Comparison of ENCODE assay signal across 8 cellular contexts in genomic region chr1:156090822-156091188, GRCh38. TPM values are rescaled to one million over a fixed set of nuclear protein-coding genes. Genes with fewer than 3 reads are reported as not detected.
DNase-seq lines count a peak whose midpoint lies in the region; TF ChIP-seq lines count a peak whose summit lies in the region.

No MANE protein-coding gene starts in this region.

- no peak for TF ChIP-seq POLR2A in testis (IDR thresholded peaks at IDR 0.05)

- TF ChIP-seq CTCF in RWPE1 (conservative IDR thresholded peaks at IDR 0.05; ENCODE audit: low read depth) (peak; percentile 80), fibroblast of the aortic adventitia (IDR thresholded peaks at IDR 0.05; ENCODE audit: insufficient read depth, low read length) (peak; percentile 71), testis (IDR thresholded peaks at IDR 0.05) (peak; percentile 82 to 95 (median 85))

- DNase-seq in NCI-H1417 (lab: John Stamatoyannopoulos, UW) = peak; percentile 70 to 96 (median 88)
- no peak for DNase-seq in NCI-H1417 treated with DMSO at 0.1 percent for 48 hours (lab: John Stamatoyannopoulos, UW)
- DNase-seq in LHCN-M2 (ENCODE audit: low read depth) = peak; percentile 63
- DNase-seq in RWPE1 (ENCODE audit: low spot score) = peak; percentile 78
- peak; percentile 83 to 88 for DNase-seq in activated T-helper 1 cell treated with anti-CD3 and anti-CD28 coated beads, Interleukin-2, amount 50 U/mL, for 16 hours (ENCODE audit: low read depth in 1 of 2, low spot score in 1 of 2)
- DNase-seq in fibroblast of the aortic adventitia (ENCODE audit: low read depth) = peak; percentile 85
- DNase-seq in nucleus accumbens (lab: John Stamatoyannopoulos, UW) = peak in 51 of 56 donors; percentile 23 to 92 (median 65)
- DNase-seq in testis = peak; percentile 92

- H3K27ac ChIP-seq in RWPE1 (peak overlapping the region; percentile 52), testis (no peak overlapping the region)

- POLR2A ChIA-PET in RWPE1 (lab: Yijun Ruan, JAX; ENCODE audit: low non-redundant PET) = no interaction called here

- H3K4me1 ChIP-seq in testis = peaks cover 12% of the 10 kb centered on the region

- H3K36me3 ChIP-seq in testis (ENCODE audit: low read depth, missing control alignments) = no peaks in the 10 kb centered on the region

- CTCF ChIA-PET in RWPE1 (lab: Yijun Ruan, JAX) = interaction anchor here (0.6 to 3.0 kb wide), 10 partner anchors 24 to 136 kb away, joined by 3 to 32 read pairs (median 3); partner anchors contain the start of gene LMNA

- no peaks in the 10 kb centered on the region for H3K9me3 ChIP-seq in testis

- intact Hi-C loops in testis (cut with DNase I; ENCODE audit: low total_unique reads) = loop anchor here (5.0 kb wide), 1 partner anchor 131 kb away; no protein-coding TSS in a partner anchor

- H3K27me3 ChIP-seq in testis = no peaks in the 10 kb centered on the region

- 46 to 55% methylated on average over 11 to 14 of the region's 14 CpGs for WGBS in testis, 2 donors

- H3K4me3 ChIP-seq in fibroblast of the aortic adventitia (ENCODE audit: low read depth, low read length) = no peak overlapping the region
- no peak overlapping the region for H3K4me3 ChIP-seq in testis

RNA-seq across cellular contexts. Expression of gene MEX3A, which starts 8.5 kb away (rescaled TPM):
- total RNA-seq in LHCN-M2 (2014; rRNA removed) (4.9 and 5.8 TPM in 2 replicates), fibroblast of the aortic adventitia (ENCODE audit: low replicate concordance) (0.90 TPM in 2 replicates), testis (1 to 10 TPM; 2.4 to 3.0 TPM)
- polyA plus RNA-seq in LHCN-M2 (2012) = 3.1 TPM
- polyA plus RNA-seq in testis (ENCODE audit: insufficient read depth, low read depth, low replicate concordance) = 0.87 TPM

RNA-seq across cellular contexts. Expression of gene LMNA, which starts 23.7 kb away (rescaled TPM):
- 1,371 and 1,475 TPM in 2 replicates for total RNA-seq in LHCN-M2 (2014; rRNA removed)
- 1,211 TPM for polyA plus RNA-seq in LHCN-M2 (2012)
- total RNA-seq in fibroblast of the aortic adventitia (ENCODE audit: low replicate concordance) = 502 and 1,039 TPM in 2 replicates
- 100 to 1,000 TPM; 162 to 219 TPM for total RNA-seq in testis
- polyA plus RNA-seq in testis (ENCODE audit: insufficient read depth, low read depth, low replicate concordance) = 189 TPM

RNA-seq across cellular contexts. Expression of gene RAB25, which starts 29.8 kb away (rescaled TPM):
- total RNA-seq in LHCN-M2 (2014; rRNA removed) = not detected in 2 replicates
- not detected for polyA plus RNA-seq in LHCN-M2 (2012)
- total RNA-seq in fibroblast of the aortic adventitia (ENCODE audit: low replicate concordance) = not detected in 2 replicates
- total RNA-seq in testis = 1 to 10 TPM; 1.2 to 2.0 TPM
- 2.1 TPM for polyA plus RNA-seq in testis (ENCODE audit: insufficient read depth, low read depth, low replicate concordance)

RNA-seq across cellular contexts. Expression of gene LAMTOR2, which starts 36.2 kb away (rescaled TPM):
- 67.3 and 70.9 TPM in 2 replicates for total RNA-seq in LHCN-M2 (2014; rRNA removed)
- 135 TPM for polyA plus RNA-seq in LHCN-M2 (2012)
- 40.4 and 74.7 TPM in 2 replicates for total RNA-seq in fibroblast of the aortic adventitia (ENCODE audit: low replicate concordance)
- 10 to 100 TPM; 47.6 to 50.4 TPM for total RNA-seq in testis
- 55.5 TPM for polyA plus RNA-seq in testis (ENCODE audit: insufficient read depth, low read depth, low replicate concordance)

RNA-seq across cellular contexts. Expression of gene UBQLN4, which starts 37.2 kb away (rescaled TPM):
- total RNA-seq in LHCN-M2 (2014; rRNA removed) = 34.1 and 37.7 TPM in 2 replicates
- polyA plus RNA-seq in LHCN-M2 (2012) = 28.4 TPM
- 8.5 and 22.0 TPM in 2 replicates for total RNA-seq in fibroblast of the aortic adventitia (ENCODE audit: low replicate concordance)
- total RNA-seq in testis = 10 to 100 TPM; 41.0 to 42.7 TPM
- 34.4 TPM for polyA plus RNA-seq in testis (ENCODE audit: insufficient read depth, low read depth, low replicate concordance)
